ENCODE assay signal across 8 cellular contexts in genomic region chr3:128618398-128618726, GRCh38. TPM values are rescaled to one million over a fixed set of nuclear protein-coding genes. Genes with fewer than 3 reads are reported as not detected.
DNase-seq lines count a peak whose midpoint lies in the region; ATAC-seq and TF ChIP-seq lines count a peak whose summit lies in the region.

No MANE protein-coding gene starts in this region.

- H3K9ac ChIP-seq in ES-I3 (ENCODE audit: low read depth, low read length): peak overlapping the region; percentile 62

- peaks cover 6% of the 10 kb centered on the region; the same call in 1 of the 2 replicates for H3K4me1 ChIP-seq in ES-I3 (ENCODE audit: insufficient read depth, low read length)
- peaks cover 21% of the 10 kb centered on the region for H3K4me1 ChIP-seq in SJSA1 (replicated peaks)
- peaks cover 19 to 40% (median 31%) of the 10 kb centered on the region in 4 donors for H3K4me1 ChIP-seq in esophagus muscularis mucosa
- H3K4me1 ChIP-seq in psoas muscle: peaks cover 19% of the 10 kb centered on the region

- no peak for TF ChIP-seq EP300 in esophagus muscularis mucosa (IDR thresholded peaks at IDR 0.05)

- intact Hi-C loops in esophagus muscularis mucosa (cut with DNase I) (loop anchor here (2.0 to 10.0 kb wide), 4 partner anchors 34 to 464 kb away; partner anchors contain the start of genes EEFSEC and RPN1), psoas muscle (cut with DNase I) (no loop called here), left colon (cut with DNase I, micrococcal nuclease) (no loop called here)

- H3K4me3 ChIP-seq in SJSA1 (peak overlapping the region; percentile 43), esophagus muscularis mucosa (peak overlapping the region; percentile 68 to 87 (median 76)), psoas muscle (peak overlapping the region; percentile 99)

- TF ChIP-seq CTCF in esophagus muscularis mucosa (IDR thresholded peaks at IDR 0.05): no peak
- no peak for TF ChIP-seq CTCF in psoas muscle (IDR thresholded peaks at IDR 0.05)

- no peaks in the 10 kb centered on the region for H3K27me3 ChIP-seq in SJSA1 (replicated peaks)
- H3K27me3 ChIP-seq in esophagus muscularis mucosa: no peaks in the 10 kb centered on the region
- H3K27me3 ChIP-seq in psoas muscle (ENCODE audit: insufficient read depth in 3 of 3, low read length in 2 of 3): no peaks in the 10 kb centered on the region

- WGBS in esophagus muscularis mucosa: 33% methylated on average over 5 of the region's 5 CpGs
- WGBS in psoas muscle, 3 donors: 20 to 29% (median 21%) methylated on average over 5 of the region's 5 CpGs

- TF ChIP-seq POLR2A in esophagus muscularis mucosa (IDR thresholded peaks at IDR 0.05; ENCODE audit: low read depth): no peak

- H3K27ac ChIP-seq in SJSA1 (no peak overlapping the region), esophagus muscularis mucosa (replicated peaks in 1 of 4) (peak overlapping the region; percentile 83 to 88 (median 86)), psoas muscle (peak overlapping the region; percentile 78)

- ATAC-seq in psoas muscle (no peak), GM21723 (IDR thresholded peaks at IDR 0.05; ENCODE audit: unreplicated experiment) (no peak), HG03045 (IDR thresholded peaks at IDR 0.05; ENCODE audit: unreplicated experiment) (no peak), left colon (no peak)

- H3K36me3 ChIP-seq in ES-I3 (ENCODE audit: insufficient read depth, low read length) (peaks cover 2% of the 10 kb centered on the region), SJSA1 (peaks cover 54% of the 10 kb centered on the region), esophagus muscularis mucosa (peaks cover 25 to 45% (median 42%) of the 10 kb centered on the region in 4 donors), psoas muscle (ENCODE audit: insufficient read depth in 1 of 2, low read depth in 1 of 2) (peaks cover 0 to 41% of the 10 kb centered on the region in 2 donors)

- H3K9me3 ChIP-seq in ES-I3 (ENCODE audit: control insufficient read depth, insufficient read depth, low read length) (no peaks in the 10 kb centered on the region), SJSA1 (replicated peaks) (no peaks in the 10 kb centered on the region), esophagus muscularis mucosa (no peaks in the 10 kb centered on the region), psoas muscle (no peaks in the 10 kb centered on the region)

- no peak for DNase-seq in SJSA1 (ENCODE audit: low read depth in 1 of 2, low spot score in 2 of 2)
- no peak for DNase-seq in esophagus muscularis mucosa (ENCODE audit: extremely low spot score)
- DNase-seq in psoas muscle: no peak
- no peak for DNase-seq in left colon
- no peak for DNase-seq in DMS79 (lab: John Stamatoyannopoulos, UW)

RNA-seq across cellular contexts. Expression of gene RPN1, which starts 32.3 kb away (rescaled TPM):
- 327 and 374 TPM in 2 replicates for total RNA-seq in SJSA1 (2014; rRNA removed; shearing (Covaris generic))
- total RNA-seq in esophagus muscularis mucosa (100 to 1,000 TPM; 131 to 198 (median 177) TPM), psoas muscle (100 to 1,000 TPM in 2 of 4 donors, 10 to 100 TPM in 2; 55.5 to 116 (median 91.7) TPM), left colon (100 to 1,000 TPM; 167 to 202 TPM)
- 100 to 1,000 TPM; 108 to 197 (median 135) TPM for polyA plus RNA-seq in psoas muscle

Comparison
In these comparisons a context has a peak if more than half of its experiments do, and no peak if none do; other contexts are left out.
1. H3K4me3 ChIP-seq: peak in every context shown above with its lines; median percentile 99 in psoas muscle; 76 in esophagus muscularis mucosa; 43 in SJSA1.